Comparison of ENCODE assay signal across 14 cellular contexts in the genomic region with DNA sequence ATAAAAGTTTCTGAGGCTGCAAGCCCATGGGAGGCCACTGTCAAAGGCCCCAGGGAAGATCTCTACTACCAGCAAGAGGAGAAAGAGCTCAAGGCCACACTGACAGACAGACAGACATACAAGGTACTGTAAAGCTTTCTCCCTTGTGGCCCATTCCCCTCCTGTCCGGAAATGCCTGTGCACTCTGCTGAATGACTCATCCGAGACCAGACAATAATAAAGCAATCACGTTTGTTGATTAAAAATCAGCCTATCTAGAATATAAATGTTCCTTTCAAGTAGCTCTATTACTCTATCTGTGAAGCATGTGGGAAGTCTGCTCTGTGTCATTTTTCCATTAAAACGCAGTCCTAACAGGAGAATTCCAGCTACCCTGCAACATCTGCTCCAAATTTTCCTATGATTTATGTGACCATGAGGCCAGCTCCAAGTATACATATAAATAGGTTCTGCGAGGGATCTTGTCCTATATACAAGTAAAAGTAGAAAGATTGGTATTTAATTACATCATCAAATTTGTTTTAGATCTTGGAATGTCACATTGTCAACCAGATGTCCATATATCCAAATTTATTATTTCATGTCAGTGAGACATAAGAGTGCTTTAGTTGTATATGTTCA. TPM values are rescaled to one million over a fixed set of nuclear protein-coding genes. Genes with fewer than 3 reads are reported as not detected.
DNase-seq lines count a peak whose midpoint lies in the region; ATAC-seq and TF ChIP-seq lines count a peak whose summit lies in the region.
"Had no signal": no experiment of that assay in that cellular context is flagged by ENCODE, and none has a peak within 500 bp of the region (broad histone marks: within the 10 kb centered on the region; RNA-seq: fewer than 3 reads in every experiment).

No MANE protein-coding gene starts in this region.

- H3K9ac ChIP-seq in H9 (ENCODE audit: extremely low read depth, insufficient read length, low read length) = no peak overlapping the region

- no peak overlapping the region for H3K18ac ChIP-seq in H9 (ENCODE audit: insufficient read length, low read depth, low read length)

- no peak overlapping the region for H3T11ph ChIP-seq in H9 (ENCODE audit: low read length)

- no peak overlapping the region for H4K91ac ChIP-seq in H9 (ENCODE audit: insufficient read length, low read depth, low read length)

- H2BK12ac ChIP-seq in H9 (ENCODE audit: insufficient read length, low read depth, low read length) = no peak overlapping the region

- H3K27me3 Mint-ChIP-seq in H9 (ENCODE audit: low read depth) = peaks cover 18% of the 10 kb centered on the region

- no CpG with 5 or more reads among the region's 5 CpGs for WGBS in H9 (ENCODE audit: extremely low coverage, insufficient read length, low lambda C conversion rate)

- no peaks in the 10 kb centered on the region for H3K23me2 ChIP-seq in H9 (ENCODE audit: insufficient read length, low read depth, low read length, poor library complexity, severe bottlenecking)

- peaks cover 5 to 6% of the 10 kb centered on the region in 2 experiments for H3K4me1 Mint-ChIP-seq in H9
- H3K4me1 Mint-ChIP-seq: naive B cell had no signal

- no peak overlapping the region for H3K14ac ChIP-seq in H9 (ENCODE audit: insufficient read depth, low read length)

- H3K4me2 ChIP-seq in H9 (ENCODE audit: insufficient read depth, insufficient read length, low read length) = no peak overlapping the region
- H3K4me2 ChIP-seq: GM23338 had no signal

- H3K36me3 Mint-ChIP-seq in H9 (ENCODE audit: insufficient read depth in 1 of 3, low read depth in 3 of 3) = no peaks in the 10 kb centered on the region
- H3K36me3 Mint-ChIP-seq: naive B cell had no signal

- H2BK120ac ChIP-seq in H9 (ENCODE audit: low read depth, low read length, poor library complexity, severe bottlenecking) = no peak overlapping the region

- no peak overlapping the region for H2BK5ac ChIP-seq in H9 (ENCODE audit: insufficient read length, low read length)

- H2BK15ac ChIP-seq in H9 (ENCODE audit: low read depth, low read length) = no peak overlapping the region

- intact Hi-C loops in sciatic nerve (cut with DNase I) = no loop called here

- H3K27ac ChIP-seq in H9 (ENCODE audit: insufficient read length, low read depth, low read length) = no peak overlapping the region

- no peaks in the 10 kb centered on the region for H3K9me3 ChIP-seq in H9 (ENCODE audit: control insufficient read depth, low read depth, low read length)
- H3K9me3 ChIP-seq: vagina had no signal

- H3K9me3 Mint-ChIP-seq in H9 = no peaks in the 10 kb centered on the region
- H3K9me3 Mint-ChIP-seq: GM23338 had no signal

- H4K20me1 ChIP-seq in H9 (ENCODE audit: control insufficient read depth, insufficient read depth, insufficient read length) = no peaks in the 10 kb centered on the region

- peak; percentile 91 for DNase-seq in EH (ENCODE audit: low read depth)
- DNase-seq in SK-N-DZ (ENCODE audit: low spot score) = peak; percentile 65
- peak; percentile 80 for DNase-seq in fibroblast of peridontal ligament (ENCODE audit: extremely low read depth)
- DNase-seq in sciatic nerve (ENCODE audit: low spot score) = no peak
- DNase-seq in H9 = no peak
- no peak for DNase-seq in activated CD4-positive, alpha-beta T cell treated with anti-CD3 and anti-CD28 coated beads for 1 hour
- DNase-seq in COR-L47 (lab: John Stamatoyannopoulos, UW) = no peak
- DNase-seq in NCI-H1436 treated with DMSO at 0.1 percent for 48 hours (lab: John Stamatoyannopoulos, UW) = no peak
- DNase-seq: amniotic stem cell, naive B cell, NCI-H2171 treated with DMSO at 0.1 percent for 48 hours had no signal

- peak; percentile 78 for ATAC-seq in sciatic nerve
- ATAC-seq: GM23338 had no signal

- no peaks in the 10 kb centered on the region for H3K27me3 ChIP-seq in H9 (ENCODE audit: insufficient read depth, low read length)
- H3K27me3 ChIP-seq: vagina had no signal

- no peak overlapping the region for H3K23ac ChIP-seq in H9 (ENCODE audit: insufficient read length, low read depth, low read length)

- no peak overlapping the region for H2AFZ ChIP-seq in H9 (ENCODE audit: low read length)

- H3K79me1 ChIP-seq in H9 (ENCODE audit: insufficient read depth, low read depth, low read length, poor library complexity, severe bottlenecking) = no peaks in the 10 kb centered on the region

- H3K4ac ChIP-seq in H9 (ENCODE audit: low read depth, low read length) = no peak overlapping the region

- no peak for TF ChIP-seq CTCF in H9 (conservative IDR thresholded peaks at IDR 0.05)

- H2AK5ac ChIP-seq in H9 (ENCODE audit: insufficient read length, low read length) = no peak overlapping the region

- no peak overlapping the region for H3K27ac Mint-ChIP-seq in H9
- H3K27ac Mint-ChIP-seq: GM23338 had no signal

- no peak overlapping the region for H4K5ac ChIP-seq in H9 (ENCODE audit: insufficient read length, low read depth, low read length)

- no peak overlapping the region for H2BK20ac ChIP-seq in H9 (ENCODE audit: low read depth, low read length, poor library complexity, severe bottlenecking)

- no peaks in the 10 kb centered on the region for H3K79me2 ChIP-seq in H9 (ENCODE audit: insufficient read depth, low read length)

- no peaks in the 10 kb centered on the region for H3K4me1 ChIP-seq in H9 (ENCODE audit: insufficient read depth, low read length)

- H3K4me3 Mint-ChIP-seq in H9 = no peak overlapping the region
- H3K4me3 Mint-ChIP-seq: GM23338, naive B cell had no signal

- H4K8ac ChIP-seq in H9 (replicated peaks; ENCODE audit: insufficient read length, low read depth, low read length) = no peak overlapping the region

- H3K56ac ChIP-seq in H9 (ENCODE audit: insufficient read length, low read depth, low read length) = no peak overlapping the region

RNA-seq across cellular contexts. Expression of a gene that starts 34.8 kb away (rescaled TPM):
- not detected in 2 replicates for polyA plus RNA-seq in SK-N-DZ (2014; cell fraction: cytosol; rRNA removed)
- polyA plus RNA-seq in SK-N-DZ (2014; cell fraction: nucleus; rRNA removed) = 0.59 TPM in 1 of 2 replicates, not detected in the other
- total RNA-seq in sciatic nerve (232 TPM), H9 (2021) (3.2 and 4.7 TPM in 2 replicates)

RNA-seq across cellular contexts. Expression of a gene that starts 39.2 kb away (rescaled TPM):
- not detected in 2 replicates for polyA plus RNA-seq in SK-N-DZ (2014; cell fraction: cytosol; rRNA removed)
- polyA plus RNA-seq in SK-N-DZ (2014; cell fraction: nucleus; rRNA removed) = not detected in 2 replicates
- total RNA-seq in sciatic nerve (not detected), H9 (2021) (not detected in 2 replicates)
- total RNA-seq: glomerular endothelial cell, GM23338, vagina had no signal

Comparison
In these comparisons a context has a peak if more than half of its experiments do, and no peak if none do; other contexts are left out.
1. DNase-seq: peak in EH (single experiment), SK-N-DZ (single experiment) and fibroblast of peridontal ligament (single experiment); none in sciatic nerve (single experiment), H9 (single experiment), activated CD4-positive, alpha-beta T cell treated with anti-CD3 and anti-CD28 coated beads for 1 hour (single experiment), COR-L47 (single experiment) and NCI-H1436 treated with DMSO at 0.1 percent for 48 hours (single experiment).
2. RNA of a gene that starts 34.8 kb away (total RNA-seq): 232 TPM in sciatic nerve (single experiment); 3.2 to 4.7 TPM in H9; every median in the first group is over 10 times any median in the second.